Comparison of ENCODE assay signal across 24 cellular contexts in the genomic region with DNA sequence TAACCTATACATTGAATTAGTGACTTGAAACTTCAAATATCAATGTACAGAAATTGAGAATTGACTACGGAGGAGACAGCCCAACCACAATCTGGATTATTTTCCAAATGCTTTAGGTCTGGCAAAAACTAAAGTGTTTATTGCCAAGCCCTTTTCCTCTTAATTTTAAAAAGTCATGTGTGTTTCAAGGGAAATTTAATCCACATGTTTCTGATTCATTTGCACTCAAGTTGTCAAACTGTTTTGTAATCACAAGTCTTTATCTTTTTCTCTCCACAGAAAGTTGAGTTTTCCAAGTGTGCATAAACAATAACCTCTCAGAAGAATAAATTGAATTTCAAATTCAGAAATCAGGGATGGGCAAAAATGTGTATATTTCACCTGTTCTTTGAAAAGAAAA.
DNase-seq lines count a peak whose midpoint lies in the region; ATAC-seq and TF ChIP-seq lines count a peak whose summit lies in the region.
"Had no signal": no experiment of that assay in that cellular context is flagged by ENCODE, and none has a peak within 500 bp of the region (broad histone marks: within the 10 kb centered on the region; RNA-seq: fewer than 3 reads in every experiment).

No MANE protein-coding gene starts in this region.

- ATAC-seq in WTC11: no peak
- ATAC-seq: CD8-positive, alpha-beta T cell; GM12878 had no signal

- 0 out of 2 replicates have a peak overlapping the region, but pooled peaks have one; percentile 37 for H2AFZ ChIP-seq in GM23248

- peaks cover 6% of the 10 kb centered on the region for H3K27me3 Mint-ChIP-seq in WTC11 (ENCODE audit: low read depth)
- H3K27me3 Mint-ChIP-seq: B cell had no signal

- no peak overlapping the region for H3K27ac ChIP-seq in GM23248
- H3K27ac ChIP-seq: BLaER1 treated with 17β-estradiol and CSF1 and Interleukin-3, amounts not matched to agents 10 nM and 100 nM; C4-2B had no signal

- H3K9me2 ChIP-seq in GM23248 (ENCODE audit: insufficient read depth): no peaks in the 10 kb centered on the region

- CTCF ChIA-PET in WTC11 (lab: Charles Lee): no interaction called here

- no peaks in the 10 kb centered on the region for H4K20me1 ChIP-seq in GM23248 (ENCODE audit: insufficient read depth)
- H4K20me1 ChIP-seq: BLaER1 treated with 17β-estradiol and CSF1 and Interleukin-3, amounts not matched to agents 10 nM and 100 nM had no signal

- H3K4me3 Mint-ChIP-seq in WTC11: no peak overlapping the region
- H3K4me3 Mint-ChIP-seq: B cell; CD4-positive, alpha-beta T cell; CD8-positive, alpha-beta T cell had no signal

- H3K36me3 ChIP-seq in GM23248 (ENCODE audit: low read depth) (no peaks in the 10 kb centered on the region), adipocyte (ENCODE audit: control insufficient read depth, insufficient read depth, low read length, severe bottlenecking) (no peaks in the 10 kb centered on the region)
- H3K36me3 ChIP-seq: BLaER1 treated with 17β-estradiol and CSF1 and Interleukin-3, amounts not matched to agents 10 nM and 100 nM had no signal

- WGBS in GM23248 (ENCODE audit: low coverage in 1 of 2, low lambda C conversion rate in 2 of 2, missing lambda C conversion rate in 2 of 2), 2 experiments: 30 to 36% methylated on average over 1 of the region's 1 CpG

- peaks cover 9% of the 10 kb centered on the region for H3K4me1 ChIP-seq in GM23248 (ENCODE audit: insufficient read depth)
- peaks cover 24% of the 10 kb centered on the region for H3K4me1 ChIP-seq in adipocyte (ENCODE audit: control insufficient read depth, insufficient read depth, low read length)
- H3K4me1 ChIP-seq: BLaER1 treated with 17β-estradiol and CSF1 and Interleukin-3, amounts not matched to agents 10 nM and 100 nM; Caco-2 had no signal

- H3K4me3 ChIP-seq in GM23248 (no peak overlapping the region), adipocyte (ENCODE audit: low read length) (no peak overlapping the region), fibroblast of the aortic adventitia (ENCODE audit: low read depth, low read length) (no peak overlapping the region)
- H3K4me3 ChIP-seq: BLaER1 treated with 17β-estradiol and CSF1 and Interleukin-3, amounts not matched to agents 10 nM and 100 nM; GM12878 had no signal

- in situ Hi-C loops in GM23248 (cut with MboI): no loop called here

- H3K4me2 ChIP-seq in GM23248 (ENCODE audit: unreplicated experiment): no peak overlapping the region
- H3K4me2 ChIP-seq: BLaER1 treated with 17β-estradiol and CSF1 and Interleukin-3, amounts not matched to agents 10 nM and 100 nM had no signal

- no peaks in the 10 kb centered on the region for H3K9me3 Mint-ChIP-seq in WTC11
- H3K9me3 Mint-ChIP-seq: CD4-positive, alpha-beta T cell had no signal

- no peaks in the 10 kb centered on the region for H3K79me2 ChIP-seq in GM23248 (ENCODE audit: insufficient read depth)

- H3K4me1 Mint-ChIP-seq in WTC11: peaks cover 4% of the 10 kb centered on the region; the same call in 1 of the 2 replicates
- H3K4me1 Mint-ChIP-seq: B cell had no signal

- POLR2A ChIA-PET in WTC11 (lab: Charles Lee): no interaction called here

- H3K27me3 ChIP-seq in GM23248 (replicated peaks; ENCODE audit: insufficient read depth) (no peaks in the 10 kb centered on the region), adipocyte (replicated peaks; ENCODE audit: control insufficient read depth, insufficient read depth, low read length) (no peaks in the 10 kb centered on the region)
- H3K27me3 ChIP-seq: BLaER1 treated with 17β-estradiol and CSF1 and Interleukin-3, amounts not matched to agents 10 nM and 100 nM had no signal

- TF ChIP-seq CTCF in fibroblast of the aortic adventitia (IDR thresholded peaks at IDR 0.05; ENCODE audit: insufficient read depth, low read length): no peak
- TF ChIP-seq CTCF in WTC11 (IDR thresholded peaks at IDR 0.05): no peak

- H3K36me3 Mint-ChIP-seq in WTC11: no peaks in the 10 kb centered on the region
- H3K36me3 Mint-ChIP-seq: CD8-positive, alpha-beta T cell had no signal

- no peak overlapping the region for H3K27ac Mint-ChIP-seq in WTC11
- H3K27ac Mint-ChIP-seq: B cell; CD4-positive, alpha-beta T cell; CD8-positive, alpha-beta T cell had no signal

- H3K9ac ChIP-seq in GM23248: no peak overlapping the region
- peak overlapping the region; percentile 17 for H3K9ac ChIP-seq in adipocyte (ENCODE audit: low read length)
- H3K9ac ChIP-seq: BLaER1 treated with 17β-estradiol and CSF1 and Interleukin-3, amounts not matched to agents 10 nM and 100 nM had no signal

- H3K9me3 ChIP-seq in GM23248 (ENCODE audit: low read depth) (no peaks in the 10 kb centered on the region), adipocyte (ENCODE audit: control insufficient read depth, low read length) (no peaks in the 10 kb centered on the region)
- H3K9me3 ChIP-seq: BLaER1 treated with 17β-estradiol and CSF1 and Interleukin-3, amounts not matched to agents 10 nM and 100 nM; Caco-2 had no signal

- DNase-seq in GM23248: peak; percentile 7
- no peak for DNase-seq in adipocyte (ENCODE audit: low read depth)
- peak; percentile 6 for DNase-seq in fibroblast of gingiva (ENCODE audit: low read depth)
- peak; percentile 74 for DNase-seq in fibroblast of the aortic adventitia (ENCODE audit: low read depth)
- DNase-seq in SIG-M5 treated with dmso at 0.1 percent for 504 hours (lab: John Stamatoyannopoulos, UW; ENCODE audit: unreplicated experiment): no peak
- no peak for DNase-seq in DMS153 treated with DMSO at 0.1 percent for 48 hours (lab: John Stamatoyannopoulos, UW; ENCODE audit: unreplicated experiment)
- no peak for DNase-seq in GOT3 (lab: John Stamatoyannopoulos, UW)
- DNase-seq in WTC11 (ENCODE audit: low spot score): no peak
- DNase-seq: 8988T; ACHN; AML-193; Caco-2; Calu3; CD4-positive, alpha-beta T cell; CD8-positive, alpha-beta T cell; DMS53; DMS79; DND-41; EL; GDM1 had no signal

- 0 out of 2 replicates have a peak, but pooled peaks cover under 1% of the 10 kb centered on the region for H3F3A ChIP-seq in GM23248 (ENCODE audit: insufficient read depth)

TF ChIP-seq in WTC11, 78 proteins besides CTCF, POLR2A, EP300 and RAD21 (continues in another document):
- TF ChIP-seq, protein P1, sequence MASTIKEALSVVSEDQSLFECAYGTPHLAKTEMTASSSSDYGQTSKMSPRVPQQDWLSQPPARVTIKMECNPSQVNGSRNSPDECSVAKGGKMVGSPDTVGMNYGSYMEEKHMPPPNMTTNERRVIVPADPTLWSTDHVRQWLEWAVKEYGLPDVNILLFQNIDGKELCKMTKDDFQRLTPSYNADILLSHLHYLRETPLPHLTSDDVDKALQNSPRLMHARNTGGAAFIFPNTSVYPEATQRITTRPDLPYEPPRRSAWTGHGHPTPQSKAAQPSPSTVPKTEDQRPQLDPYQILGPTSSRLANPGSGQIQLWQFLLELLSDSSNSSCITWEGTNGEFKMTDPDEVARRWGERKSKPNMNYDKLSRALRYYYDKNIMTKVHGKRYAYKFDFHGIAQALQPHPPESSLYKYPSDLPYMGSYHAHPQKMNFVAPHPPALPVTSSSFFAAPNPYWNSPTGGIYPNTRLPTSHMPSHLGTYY (CRISPR knock-in tag; IDR thresholded peaks at IDR 0.05): no peak
- no peak for TF ChIP-seq GABPB1 (CRISPR knock-in tag; IDR thresholded peaks at IDR 0.05)
- TF ChIP-seq, protein P2, sequence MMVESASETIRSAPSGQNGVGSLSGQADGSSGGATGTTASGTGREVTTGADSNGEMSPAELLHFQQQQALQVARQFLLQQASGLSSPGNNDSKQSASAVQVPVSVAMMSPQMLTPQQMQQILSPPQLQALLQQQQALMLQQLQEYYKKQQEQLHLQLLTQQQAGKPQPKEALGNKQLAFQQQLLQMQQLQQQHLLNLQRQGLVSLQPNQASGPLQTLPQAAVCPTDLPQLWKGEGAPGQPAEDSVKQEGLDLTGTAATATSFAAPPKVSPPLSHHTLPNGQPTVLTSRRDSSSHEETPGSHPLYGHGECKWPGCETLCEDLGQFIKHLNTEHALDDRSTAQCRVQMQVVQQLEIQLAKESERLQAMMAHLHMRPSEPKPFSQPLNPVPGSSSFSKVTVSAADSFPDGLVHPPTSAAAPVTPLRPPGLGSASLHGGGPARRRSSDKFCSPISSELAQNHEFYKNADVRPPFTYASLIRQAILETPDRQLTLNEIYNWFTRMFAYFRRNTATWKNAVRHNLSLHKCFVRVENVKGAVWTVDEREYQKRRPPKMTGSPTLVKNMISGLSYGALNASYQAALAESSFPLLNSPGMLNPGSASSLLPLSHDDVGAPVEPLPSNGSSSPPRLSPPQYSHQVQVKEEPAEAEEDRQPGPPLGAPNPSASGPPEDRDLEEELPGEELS (CRISPR knock-in tag; IDR thresholded peaks at IDR 0.05): no peak
- TF ChIP-seq, protein P3, sequence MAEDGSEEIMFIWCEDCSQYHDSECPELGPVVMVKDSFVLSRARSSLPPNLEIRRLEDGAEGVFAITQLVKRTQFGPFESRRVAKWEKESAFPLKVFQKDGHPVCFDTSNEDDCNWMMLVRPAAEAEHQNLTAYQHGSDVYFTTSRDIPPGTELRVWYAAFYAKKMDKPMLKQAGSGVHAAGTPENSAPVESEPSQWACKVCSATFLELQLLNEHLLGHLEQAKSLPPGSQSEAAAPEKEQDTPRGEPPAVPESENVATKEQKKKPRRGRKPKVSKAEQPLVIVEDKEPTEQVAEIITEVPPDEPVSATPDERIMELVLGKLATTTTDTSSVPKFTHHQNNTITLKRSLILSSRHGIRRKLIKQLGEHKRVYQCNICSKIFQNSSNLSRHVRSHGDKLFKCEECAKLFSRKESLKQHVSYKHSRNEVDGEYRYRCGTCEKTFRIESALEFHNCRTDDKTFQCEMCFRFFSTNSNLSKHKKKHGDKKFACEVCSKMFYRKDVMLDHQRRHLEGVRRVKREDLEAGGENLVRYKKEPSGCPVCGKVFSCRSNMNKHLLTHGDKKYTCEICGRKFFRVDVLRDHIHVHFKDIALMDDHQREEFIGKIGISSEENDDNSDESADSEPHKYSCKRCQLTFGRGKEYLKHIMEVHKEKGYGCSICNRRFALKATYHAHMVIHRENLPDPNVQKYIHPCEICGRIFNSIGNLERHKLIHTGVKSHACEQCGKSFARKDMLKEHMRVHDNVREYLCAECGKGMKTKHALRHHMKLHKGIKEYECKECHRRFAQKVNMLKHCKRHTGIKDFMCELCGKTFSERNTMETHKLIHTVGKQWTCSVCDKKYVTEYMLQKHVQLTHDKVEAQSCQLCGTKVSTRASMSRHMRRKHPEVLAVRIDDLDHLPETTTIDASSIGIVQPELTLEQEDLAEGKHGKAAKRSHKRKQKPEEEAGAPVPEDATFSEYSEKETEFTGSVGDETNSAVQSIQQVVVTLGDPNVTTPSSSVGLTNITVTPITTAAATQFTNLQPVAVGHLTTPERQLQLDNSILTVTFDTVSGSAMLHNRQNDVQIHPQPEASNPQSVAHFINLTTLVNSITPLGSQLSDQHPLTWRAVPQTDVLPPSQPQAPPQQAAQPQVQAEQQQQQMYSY (CRISPR knock-in tag; IDR thresholded peaks at IDR 0.05): no peak
- no peak for TF ChIP-seq ELF4 (CRISPR knock-in tag; IDR thresholded peaks at IDR 0.05; ENCODE audit: low read depth)
- no peak for TF ChIP-seq PRRX2 (CRISPR knock-in tag; IDR thresholded peaks at IDR 0.05)

Comparison
In these comparisons a context has a peak if more than half of its experiments do, and no peak if none do; other contexts are left out.
1. DNase-seq: peak in GM23248 (single experiment), fibroblast of gingiva (single experiment) and fibroblast of the aortic adventitia (single experiment); none in adipocyte (single experiment), SIG-M5 treated with dmso at 0.1 percent for 504 hours (single experiment), DMS153 treated with DMSO at 0.1 percent for 48 hours (single experiment), GOT3 (single experiment) and WTC11 (single experiment).